1 cellular context compared by ENCODE assay signal in the genomic region with DNA sequence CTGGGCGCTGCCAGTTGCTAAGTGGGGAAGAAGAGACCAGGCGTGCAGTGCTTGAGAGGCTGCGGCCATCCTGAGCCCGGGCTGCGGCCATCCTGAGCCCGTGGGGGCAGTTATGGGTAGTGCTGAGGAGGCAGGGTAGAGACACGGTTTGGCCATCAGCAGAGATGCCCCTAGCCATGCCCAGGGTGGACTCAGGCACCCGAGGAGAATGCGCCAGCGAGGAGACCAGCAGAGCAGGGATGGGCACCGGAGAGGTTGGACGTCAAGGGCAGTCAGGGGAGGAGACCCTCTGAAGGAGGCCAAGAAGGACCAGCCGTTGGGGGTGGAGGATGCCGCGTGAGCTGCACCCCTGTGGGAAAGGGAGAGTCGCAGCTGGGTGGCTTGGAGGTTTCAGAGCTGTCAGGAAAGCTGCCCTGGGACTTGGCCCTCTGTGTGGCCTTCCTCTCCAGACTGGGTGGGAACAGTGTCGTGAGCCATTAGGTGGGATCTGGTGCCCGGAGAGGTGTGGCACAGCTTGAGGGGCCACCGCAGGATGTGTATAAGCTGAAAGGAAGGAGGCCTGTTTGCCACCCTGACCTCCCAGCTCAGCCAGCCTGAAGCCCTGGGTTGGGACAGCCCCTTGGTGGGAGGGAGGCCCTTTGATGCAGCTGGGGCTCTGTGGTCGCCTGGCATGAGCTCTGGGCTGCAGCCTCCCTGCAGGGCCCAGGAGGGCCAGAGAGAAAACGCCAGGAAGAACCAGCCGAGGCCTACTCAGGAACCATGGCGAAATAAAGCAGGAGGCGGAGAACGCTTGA.
TF ChIP-seq lines count a peak whose summit lies in the region.

No MANE protein-coding gene starts in this region.

TF ChIP-seq in WTC11, 78 proteins besides CTCF, POLR2A, EP300 and RAD21 (continued from another document):
- TF ChIP-seq, protein P1, sequence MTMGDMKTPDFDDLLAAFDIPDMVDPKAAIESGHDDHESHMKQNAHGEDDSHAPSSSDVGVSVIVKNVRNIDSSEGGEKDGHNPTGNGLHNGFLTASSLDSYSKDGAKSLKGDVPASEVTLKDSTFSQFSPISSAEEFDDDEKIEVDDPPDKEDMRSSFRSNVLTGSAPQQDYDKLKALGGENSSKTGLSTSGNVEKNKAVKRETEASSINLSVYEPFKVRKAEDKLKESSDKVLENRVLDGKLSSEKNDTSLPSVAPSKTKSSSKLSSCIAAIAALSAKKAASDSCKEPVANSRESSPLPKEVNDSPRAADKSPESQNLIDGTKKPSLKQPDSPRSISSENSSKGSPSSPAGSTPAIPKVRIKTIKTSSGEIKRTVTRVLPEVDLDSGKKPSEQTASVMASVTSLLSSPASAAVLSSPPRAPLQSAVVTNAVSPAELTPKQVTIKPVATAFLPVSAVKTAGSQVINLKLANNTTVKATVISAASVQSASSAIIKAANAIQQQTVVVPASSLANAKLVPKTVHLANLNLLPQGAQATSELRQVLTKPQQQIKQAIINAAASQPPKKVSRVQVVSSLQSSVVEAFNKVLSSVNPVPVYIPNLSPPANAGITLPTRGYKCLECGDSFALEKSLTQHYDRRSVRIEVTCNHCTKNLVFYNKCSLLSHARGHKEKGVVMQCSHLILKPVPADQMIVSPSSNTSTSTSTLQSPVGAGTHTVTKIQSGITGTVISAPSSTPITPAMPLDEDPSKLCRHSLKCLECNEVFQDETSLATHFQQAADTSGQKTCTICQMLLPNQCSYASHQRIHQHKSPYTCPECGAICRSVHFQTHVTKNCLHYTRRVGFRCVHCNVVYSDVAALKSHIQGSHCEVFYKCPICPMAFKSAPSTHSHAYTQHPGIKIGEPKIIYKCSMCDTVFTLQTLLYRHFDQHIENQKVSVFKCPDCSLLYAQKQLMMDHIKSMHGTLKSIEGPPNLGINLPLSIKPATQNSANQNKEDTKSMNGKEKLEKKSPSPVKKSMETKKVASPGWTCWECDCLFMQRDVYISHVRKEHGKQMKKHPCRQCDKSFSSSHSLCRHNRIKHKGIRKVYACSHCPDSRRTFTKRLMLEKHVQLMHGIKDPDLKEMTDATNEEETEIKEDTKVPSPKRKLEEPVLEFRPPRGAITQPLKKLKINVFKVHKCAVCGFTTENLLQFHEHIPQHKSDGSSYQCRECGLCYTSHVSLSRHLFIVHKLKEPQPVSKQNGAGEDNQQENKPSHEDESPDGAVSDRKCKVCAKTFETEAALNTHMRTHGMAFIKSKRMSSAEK (CRISPR knock-in tag; IDR thresholded peaks at IDR 0.05; ENCODE audit: borderline replicate concordance) = no peak
- TF ChIP-seq ZNF423 (CRISPR knock-in tag; IDR thresholded peaks at IDR 0.05) (no peak), EMX1 (CRISPR knock-in tag; IDR thresholded peaks at IDR 0.05) (no peak), SMAD4 (CRISPR knock-in tag; IDR thresholded peaks at IDR 0.05) (no peak), NR1H2 (CRISPR knock-in tag; IDR thresholded peaks at IDR 0.05) (no peak), NFATC4 (CRISPR knock-in tag; IDR thresholded peaks at IDR 0.05) (no peak), ZNF138 (CRISPR knock-in tag; conservative IDR thresholded peaks at IDR 0.05) (no peak), JAZF1 (CRISPR knock-in tag; IDR thresholded peaks at IDR 0.05) (no peak), FOXK1 (CRISPR knock-in tag; IDR thresholded peaks at IDR 0.05) (no peak), SMAD3 (CRISPR knock-in tag; IDR thresholded peaks at IDR 0.05; ENCODE audit: borderline replicate concordance) (no peak), ATF1 (CRISPR knock-in tag; IDR thresholded peaks at IDR 0.05) (no peak), ZBTB21 (CRISPR knock-in tag; IDR thresholded peaks at IDR 0.05; ENCODE audit: borderline replicate concordance) (no peak), FOXP1 (CRISPR knock-in tag; IDR thresholded peaks at IDR 0.05; ENCODE audit: borderline replicate concordance) (no peak), MXD4 (CRISPR knock-in tag; IDR thresholded peaks at IDR 0.05; ENCODE audit: borderline replicate concordance) (no peak)
- TF ChIP-seq, protein P2, sequence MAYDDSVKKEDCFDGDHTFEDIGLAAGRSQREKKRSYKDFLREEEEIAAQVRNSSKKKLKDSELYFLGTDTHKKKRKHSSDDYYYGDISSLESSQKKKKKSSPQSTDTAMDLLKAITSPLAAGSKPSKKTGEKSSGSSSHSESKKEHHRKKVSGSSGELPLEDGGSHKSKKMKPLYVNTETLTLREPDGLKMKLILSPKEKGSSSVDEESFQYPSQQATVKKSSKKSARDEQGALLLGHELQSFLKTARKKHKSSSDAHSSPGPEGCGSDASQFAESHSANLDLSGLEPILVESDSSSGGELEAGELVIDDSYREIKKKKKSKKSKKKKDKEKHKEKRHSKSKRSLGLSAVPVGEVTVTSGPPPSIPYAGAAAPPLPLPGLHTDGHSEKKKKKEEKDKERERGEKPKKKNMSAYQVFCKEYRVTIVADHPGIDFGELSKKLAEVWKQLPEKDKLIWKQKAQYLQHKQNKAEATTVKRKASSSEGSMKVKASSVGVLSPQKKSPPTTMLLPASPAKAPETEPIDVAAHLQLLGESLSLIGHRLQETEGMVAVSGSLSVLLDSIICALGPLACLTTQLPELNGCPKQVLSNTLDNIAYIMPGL (CRISPR knock-in tag; IDR thresholded peaks at IDR 0.05) = no peak
- TF ChIP-seq, protein P3, sequence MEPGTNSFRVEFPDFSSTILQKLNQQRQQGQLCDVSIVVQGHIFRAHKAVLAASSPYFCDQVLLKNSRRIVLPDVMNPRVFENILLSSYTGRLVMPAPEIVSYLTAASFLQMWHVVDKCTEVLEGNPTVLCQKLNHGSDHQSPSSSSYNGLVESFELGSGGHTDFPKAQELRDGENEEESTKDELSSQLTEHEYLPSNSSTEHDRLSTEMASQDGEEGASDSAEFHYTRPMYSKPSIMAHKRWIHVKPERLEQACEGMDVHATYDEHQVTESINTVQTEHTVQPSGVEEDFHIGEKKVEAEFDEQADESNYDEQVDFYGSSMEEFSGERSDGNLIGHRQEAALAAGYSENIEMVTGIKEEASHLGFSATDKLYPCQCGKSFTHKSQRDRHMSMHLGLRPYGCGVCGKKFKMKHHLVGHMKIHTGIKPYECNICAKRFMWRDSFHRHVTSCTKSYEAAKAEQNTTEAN (CRISPR knock-in tag; IDR thresholded peaks at IDR 0.05) = no peak
